20 cellular contexts compared by ENCODE assay signal in genomic region chr9:129644902-129645301, GRCh38. TPM values are rescaled to one million over a fixed set of nuclear protein-coding genes. Genes with fewer than 3 reads are reported as not detected.
A peak's percentile ranks its signal among the peaks of the same experiment; 100 is the strongest.
DNase-seq lines count a peak whose midpoint lies in the region; ATAC-seq and TF ChIP-seq lines count a peak whose summit lies in the region.
"Had no signal": no experiment of that assay in that cellular context is flagged by ENCODE, and none has a peak within 500 bp of the region (broad histone marks: within the 10 kb centered on the region; RNA-seq: fewer than 3 reads in every experiment).

No MANE protein-coding gene starts in this region.

- H3K27me3 ChIP-seq in IMR-90 (ENCODE audit: control insufficient read depth, insufficient read depth, low read length) (no peaks in the 10 kb centered on the region), mesenchymal stem cell (ENCODE audit: control insufficient read depth in 1 of 2, insufficient read depth in 1 of 2, low read length in 2 of 2) (no peaks in the 10 kb centered on the region), esophagus muscularis mucosa (no peaks in the 10 kb centered on the region)

- H4K91ac ChIP-seq in IMR-90 (ENCODE audit: insufficient read depth, low read depth, low read length) (no peak overlapping the region), mesenchymal stem cell (ENCODE audit: low read length) (no peak overlapping the region)

- no peaks in the 10 kb centered on the region for H3K27me3 Mint-ChIP-seq in activated B cell treated with CpG ODN at 0.5 μM for 24 hours

- no peak overlapping the region for H3K56ac ChIP-seq in IMR-90 (ENCODE audit: extremely low read depth, insufficient read depth, low read length)

- H3K4me3 Mint-ChIP-seq in activated B cell treated with CpG ODN at 0.5 μM for 24 hours, result peak overlapping the region; percentile 11
- H3K4me3 Mint-ChIP-seq: HFFc6 had no signal

- H3K4me3 ChIP-seq in IMR-90 (ENCODE audit: insufficient read depth, low read depth, low read length), result no peak overlapping the region
- H3K4me3 ChIP-seq in mesenchymal stem cell (ENCODE audit: insufficient read depth in 1 of 2, low read depth in 1 of 2, low read length in 2 of 2), result no peak overlapping the region
- no peak overlapping the region for H3K4me3 ChIP-seq in esophagus muscularis mucosa

- H3K36me3 ChIP-seq in IMR-90 (ENCODE audit: control insufficient read depth, insufficient read depth, low read length) (no peaks in the 10 kb centered on the region), mesenchymal stem cell (ENCODE audit: control insufficient read depth in 1 of 2, insufficient read depth in 2 of 2, low read depth in 1 of 2, low read length in 2 of 2) (peaks cover 0 to under 1% of the 10 kb centered on the region in 2 experiments), esophagus muscularis mucosa (no peaks in the 10 kb centered on the region)

- POLR2A ChIA-PET in IMR-90 (lab: Charles Lee; ENCODE audit: unreplicated experiment) (interaction anchor here (0.5 kb wide), 1 partner anchor 17 kb away, joined by 3 read pairs; no protein-coding TSS in a partner anchor), activated B cell treated with CpG ODN at 0.5 μM for 24 hours (lab: Charles Lee) (no interaction called here)

- H4K5ac ChIP-seq in IMR-90 (ENCODE audit: low read depth, low read length), result no peak overlapping the region

- H4K8ac ChIP-seq in IMR-90 (ENCODE audit: low read depth in 2 of 2, low read length in 2 of 2) (no peak overlapping the region), mesenchymal stem cell (ENCODE audit: low read length) (peak overlapping the region; percentile 28)

- no peak overlapping the region for H2BK15ac ChIP-seq in IMR-90 (ENCODE audit: low read depth, low read length)
- H2BK15ac ChIP-seq in mesenchymal stem cell (ENCODE audit: low read depth, poor library complexity, severe bottlenecking), result no peak overlapping the region

- BruUV-seq in IMR-90 (replicated peaks; lab: Mats Ljungman, UMichigan), result no TSS peak

- TF ChIP-seq EP300 in esophagus muscularis mucosa (IDR thresholded peaks at IDR 0.05), result no peak

- TF ChIP-seq POLR2A in IMR-90 (IDR thresholded peaks at IDR 0.05; ENCODE audit: low read depth, low read length) (no peak), esophagus muscularis mucosa (IDR thresholded peaks at IDR 0.05; ENCODE audit: low read depth) (no peak)

- ATAC-seq in IMR-90 (ENCODE audit: low read depth) (no peak), activated B cell treated with CpG ODN at 0.5 μM for 24 hours (ENCODE audit: low read depth) (no peak)
- ATAC-seq: Panc1, Right ventricle myocardium inferior had no signal

- no peak overlapping the region for H3K23ac ChIP-seq in IMR-90 (ENCODE audit: low read depth, low read length)
- no peak overlapping the region for H3K23ac ChIP-seq in mesenchymal stem cell (ENCODE audit: low read length in 2 of 2)

- H2AFZ ChIP-seq in IMR-90 (replicated peaks; ENCODE audit: low read length, poor library complexity) (no peak overlapping the region), mesenchymal stem cell (ENCODE audit: low read depth, low read length) (no peak overlapping the region)

- no peak overlapping the region for H3K27ac Mint-ChIP-seq in activated B cell treated with CpG ODN at 0.5 μM for 24 hours
- H3K27ac Mint-ChIP-seq: HFFc6 had no signal

- H3K9ac ChIP-seq in IMR-90 (ENCODE audit: low read depth, low read length) (no peak overlapping the region), mesenchymal stem cell (ENCODE audit: low read length) (no peak overlapping the region)
- H3K9ac ChIP-seq: SK-N-SH had no signal

- peaks cover 17% of the 10 kb centered on the region for H4K20me1 ChIP-seq in IMR-90 (ENCODE audit: insufficient read depth, low read length)

- H3K4me2 ChIP-seq in IMR-90 (ENCODE audit: low read depth, low read length), result no peak overlapping the region
- H3K4me2 ChIP-seq in mesenchymal stem cell (ENCODE audit: low read length, poor library complexity, severe bottlenecking), result no peak overlapping the region
- H3K4me2 ChIP-seq: SK-N-SH had no signal

- TF ChIP-seq RAD21 in IMR-90 (IDR thresholded peaks at IDR 0.05; ENCODE audit: low read length), result no peak

- no peak overlapping the region for H3K18ac ChIP-seq in IMR-90 (ENCODE audit: low read depth, low read length)
- H3K18ac ChIP-seq in mesenchymal stem cell (ENCODE audit: low read depth in 1 of 2, low read length in 2 of 2), result no peak overlapping the region

- H3K9me1 ChIP-seq in IMR-90 (ENCODE audit: insufficient read depth, low read length), result peaks cover 6% of the 10 kb centered on the region

- TF ChIP-seq CTCF in IMR-90 (conservative IDR thresholded peaks at IDR 0.05; ENCODE audit: low read depth, low read length) (no peak), activated B cell treated with CpG ODN at 0.5 μM for 24 hours (IDR thresholded peaks at IDR 0.05) (no peak), esophagus muscularis mucosa (IDR thresholded peaks at IDR 0.05) (no peak)

- no peak overlapping the region for H2BK20ac ChIP-seq in IMR-90 (ENCODE audit: low read depth, low read length)

- dilution Hi-C loops in IMR-90 (cut with HindIII; ENCODE audit: low sequenced_read_pairs, unreplicated experiment), result no loop called here

- H2AK5ac ChIP-seq in IMR-90 (ENCODE audit: low read depth, low read length) (peak overlapping the region; percentile 36; the same call in 1 of the 2 replicates), mesenchymal stem cell (ENCODE audit: low read length, severe bottlenecking) (no peak overlapping the region)

- WGBS in IMR-90 (ENCODE audit: extremely low coverage in 2 of 2, insufficient read length in 1 of 2), 2 experiments, result 55% methylated on average over 7 of the region's 17 CpGs; no CpG with 5 or more reads in 1 of the 2 experiments
- WGBS in mesenchymal stem cell, result 79% methylated on average over 17 of the region's 17 CpGs
- WGBS in esophagus muscularis mucosa, result 92% methylated on average over 2 of the region's 17 CpGs

- no peak overlapping the region for H2BK120ac ChIP-seq in IMR-90 (ENCODE audit: low read depth, low read length)
- no peak overlapping the region for H2BK120ac ChIP-seq in mesenchymal stem cell (ENCODE audit: low read depth, low read length)

- peaks cover 19% of the 10 kb centered on the region for H3K4me1 ChIP-seq in IMR-90 (ENCODE audit: control insufficient read depth, insufficient read depth, low read length)
- H3K4me1 ChIP-seq in mesenchymal stem cell (ENCODE audit: control insufficient read depth, insufficient read depth, low read depth, low read length), result peaks cover 28% of the 10 kb centered on the region
- H3K4me1 ChIP-seq in esophagus muscularis mucosa, result peaks cover 15 to 27% (median 23%) of the 10 kb centered on the region in 4 donors

- intact Hi-C loops in IMR-90 (cut with micrococcal nuclease) (no loop called here), activated B cell treated with CpG ODN at 0.5 μM for 24 hours (cut with micrococcal nuclease) (no loop called here), esophagus muscularis mucosa (cut with DNase I) (loop anchor here (5.0 kb wide), 1 partner anchor 92 kb away; no protein-coding TSS in a partner anchor)

- CTCF ChIA-PET in IMR-90 (lab: Yijun Ruan, JAX) (no interaction called here), activated B cell treated with CpG ODN at 0.5 μM for 24 hours (lab: Charles Lee) (no interaction called here)

- no peaks in the 10 kb centered on the region for H3K9me3 Mint-ChIP-seq in activated B cell treated with CpG ODN at 0.5 μM for 24 hours
- H3K9me3 Mint-ChIP-seq: CD4-positive, CD25-positive, alpha-beta regulatory T cell; HFFc6 had no signal

- H3K4ac ChIP-seq in IMR-90 (ENCODE audit: low read depth, low read length) (no peak overlapping the region), mesenchymal stem cell (ENCODE audit: low read depth in 1 of 2, low read length in 2 of 2) (no peak overlapping the region)

- peak overlapping the region; percentile 11 for H2AK9ac ChIP-seq in IMR-90 (replicated peaks; ENCODE audit: low read depth, low read length, poor library complexity)

- H3K79me1 ChIP-seq in IMR-90 (ENCODE audit: low read depth in 1 of 2, low read length in 2 of 2) (peaks cover 0 to 25% of the 10 kb centered on the region in 2 experiments; a peak in 2 of 4 replicates), mesenchymal stem cell (replicated peaks; ENCODE audit: low read length, poor library complexity, severe bottlenecking) (peaks cover 4% of the 10 kb centered on the region)

- no peak overlapping the region for H2BK12ac ChIP-seq in mesenchymal stem cell (ENCODE audit: low read length in 2 of 2)

- H2BK5ac ChIP-seq in IMR-90 (ENCODE audit: low read depth, low read length, poor library complexity, severe bottlenecking) (no peak overlapping the region), mesenchymal stem cell (ENCODE audit: low read depth, low read length, poor library complexity, severe bottlenecking) (no peak overlapping the region)

- peaks cover 15% of the 10 kb centered on the region for H3K4me1 Mint-ChIP-seq in activated B cell treated with CpG ODN at 0.5 μM for 24 hours

- DNase-seq in IMR-90 (no peak), activated B cell treated with CpG ODN at 0.5 μM for 24 hours (no peak), mesenchymal stem cell (no peak), esophagus muscularis mucosa (ENCODE audit: extremely low spot score) (no peak), ureter (ENCODE audit: low spot score) (no peak)
- DNase-seq: ACHN; AML-193; CD4-positive, CD25-positive, alpha-beta regulatory T cell; EL; HFFc6; NCI-H1105; NCI-H1694; NCI-H2107; NCI-H2227 treated with DMSO at 0.1 percent for 48 hours; NCI-H524; SK-N-SH had no signal

- no peak overlapping the region for H3K14ac ChIP-seq in IMR-90 (replicated peaks; ENCODE audit: low read depth, low read length)
- no peak overlapping the region for H3K14ac ChIP-seq in mesenchymal stem cell (ENCODE audit: low read length in 2 of 2)

- H3K9me3 ChIP-seq in IMR-90 (ENCODE audit: control insufficient read depth, insufficient read depth, low read length), result no peaks in the 10 kb centered on the region
- no peaks in the 10 kb centered on the region for H3K9me3 ChIP-seq in mesenchymal stem cell (ENCODE audit: control insufficient read depth, low read length)
- H3K9me3 ChIP-seq in esophagus muscularis mucosa, result no peaks in the 10 kb centered on the region
- H3K9me3 ChIP-seq: SK-N-SH had no signal

- no peak overlapping the region for H3K27ac ChIP-seq in IMR-90 (ENCODE audit: insufficient read depth, low read length)
- H3K27ac ChIP-seq in mesenchymal stem cell (ENCODE audit: low read length, poor library complexity, severe bottlenecking), result no peak overlapping the region
- H3K27ac ChIP-seq in esophagus muscularis mucosa (replicated peaks in 1 of 4), result no peak overlapping the region

- H3K36me3 Mint-ChIP-seq in activated B cell treated with CpG ODN at 0.5 μM for 24 hours (ENCODE audit: low read depth), result no peaks in the 10 kb centered on the region
- H3K36me3 Mint-ChIP-seq: CD4-positive, CD25-positive, alpha-beta regulatory T cell had no signal

- in situ Hi-C loops in IMR-90 (cut with MboI; ENCODE audit: low sequenced_read_pairs), result no loop called here

RNA-seq across cellular contexts. Expression of gene ASB6, which starts 3.0 kb away (rescaled TPM):
- total RNA-seq in IMR-90 (2012; rRNA removed) (9.4 and 9.7 TPM in 2 replicates), activated B cell treated with CpG ODN at 0.5 μM for 24 hours (18.9 and 20.1 TPM in 2 replicates), esophagus muscularis mucosa (10 to 100 TPM; 13.3 to 30.0 (median 22.0) TPM), ureter (18.8 TPM)
- polyA plus RNA-seq in IMR-90 (2012; rRNA removed), result 28.9 and 31.4 TPM in 2 replicates
- polyA plus RNA-seq in IMR-90 (2012; cell fraction: cytosol; rRNA removed), result 22.2 and 27.8 TPM in 2 replicates
- polyA plus RNA-seq in IMR-90 (2012; cell fraction: nucleus; rRNA removed; ENCODE audit: low replicate concordance), result 42.0 and 79.1 TPM in 2 replicates
- 11.6 TPM for polyA plus RNA-seq in mesenchymal stem cell (2013, experiment 1 of 2)
- 11.6 TPM for polyA plus RNA-seq in mesenchymal stem cell (2013, experiment 2 of 2)

RNA-seq across cellular contexts. Expression of gene NTMT1, which starts 18.9 kb away (rescaled TPM):
- total RNA-seq in IMR-90 (2012; rRNA removed), result 67.8 and 68.1 TPM in 2 replicates
- 88.1 and 108 TPM in 2 replicates for polyA plus RNA-seq in IMR-90 (2012; rRNA removed)
- polyA plus RNA-seq in IMR-90 (2012; cell fraction: cytosol; rRNA removed), result 57.5 and 92.6 TPM in 2 replicates
- polyA plus RNA-seq in IMR-90 (2012; cell fraction: nucleus; rRNA removed; ENCODE audit: low replicate concordance), result 56.2 and 66.4 TPM in 2 replicates
- 33.1 and 40.1 TPM in 2 replicates for total RNA-seq in activated B cell treated with CpG ODN at 0.5 μM for 24 hours
- 38.5 TPM for polyA plus RNA-seq in mesenchymal stem cell (2013, experiment 1 of 2)
- 39.6 TPM for polyA plus RNA-seq in mesenchymal stem cell (2013, experiment 2 of 2)
- 10 to 100 TPM; 20.3 to 33.3 (median 31.9) TPM for total RNA-seq in esophagus muscularis mucosa
- 31.2 TPM for total RNA-seq in ureter

RNA-seq across cellular contexts. Expression of gene PRRX2, which starts 20.5 kb away (rescaled TPM):
- total RNA-seq in IMR-90 (2012; rRNA removed), result 12.7 and 13.1 TPM in 2 replicates
- 35.5 and 45.9 TPM in 2 replicates for polyA plus RNA-seq in IMR-90 (2012; rRNA removed)
- polyA plus RNA-seq in IMR-90 (2012; cell fraction: cytosol; rRNA removed), result 19.5 and 46.6 TPM in 2 replicates
- 10.2 and 29.0 TPM in 2 replicates for polyA plus RNA-seq in IMR-90 (2012; cell fraction: nucleus; rRNA removed; ENCODE audit: low replicate concordance)
- total RNA-seq in activated B cell treated with CpG ODN at 0.5 μM for 24 hours, result not detected in 2 replicates
- polyA plus RNA-seq in mesenchymal stem cell (2013, experiment 1 of 2), result 19.5 TPM
- 20.1 TPM for polyA plus RNA-seq in mesenchymal stem cell (2013, experiment 2 of 2)
- total RNA-seq in esophagus muscularis mucosa, result 10 to 100 TPM in 2 of 4 donors, 1 to 10 TPM in 2; 1.7 to 13.1 (median 6.2) TPM
- total RNA-seq in ureter, result 6.5 TPM
- total RNA-seq: CD4-positive, CD25-positive, alpha-beta regulatory T cell; LHCN-M2 had no signal
- polyA plus RNA-seq: CD4-positive, CD25-positive, alpha-beta regulatory T cell had no signal

RNA-seq across cellular contexts. Expression of gene C9orf50, which starts 24.0 kb away (rescaled TPM):
- total RNA-seq in IMR-90 (2012; rRNA removed), result not detected in 2 replicates
- polyA plus RNA-seq in IMR-90 (2012; rRNA removed), result 0.09 and 0.20 TPM in 2 replicates
- polyA plus RNA-seq in IMR-90 (2012; cell fraction: cytosol; rRNA removed), result 0.06 and 0.19 TPM in 2 replicates
- 0.42 and 0.54 TPM in 2 replicates for polyA plus RNA-seq in IMR-90 (2012; cell fraction: nucleus; rRNA removed; ENCODE audit: low replicate concordance)
- not detected in 2 replicates for total RNA-seq in activated B cell treated with CpG ODN at 0.5 μM for 24 hours
- polyA plus RNA-seq in mesenchymal stem cell (2013, experiment 1 of 2), result 0.03 TPM
- 0.04 TPM for polyA plus RNA-seq in mesenchymal stem cell (2013, experiment 2 of 2)
- under 1 TPM in 1 of 4 donors, not detected in 3; 0.34 TPM for total RNA-seq in esophagus muscularis mucosa
- not detected for total RNA-seq in ureter
- total RNA-seq: CD4-positive, CD25-positive, alpha-beta regulatory T cell; H4; LHCN-M2; Right ventricle myocardium inferior had no signal
- polyA plus RNA-seq: CD4-positive, CD25-positive, alpha-beta regulatory T cell had no signal
